34 cellular contexts compared by ENCODE assay signal in the genomic region with DNA sequence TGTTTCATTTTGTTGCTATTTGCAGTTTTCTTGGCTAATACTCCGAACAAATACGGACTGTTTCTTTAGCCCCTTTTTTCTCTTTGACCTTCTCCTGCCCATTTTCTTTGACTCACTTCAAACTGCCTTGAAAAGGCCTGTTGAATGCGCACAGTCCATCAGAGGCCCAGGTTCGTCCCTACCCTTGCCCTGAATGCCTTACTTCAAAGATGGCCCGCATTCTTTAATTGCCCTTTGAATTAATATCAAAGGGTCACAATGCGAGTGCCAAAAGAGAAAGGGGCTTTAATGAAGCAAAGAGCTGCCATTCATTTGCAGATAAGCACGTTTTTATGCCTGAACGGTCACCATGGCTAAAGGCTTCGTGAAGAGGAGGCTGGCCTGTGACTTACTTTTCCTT. TPM values are rescaled to one million over a fixed set of nuclear protein-coding genes. Genes with fewer than 3 reads are reported as not detected.
"Had no signal": no experiment of that assay in that cellular context is flagged by ENCODE, and none has a peak within 500 bp of the region (broad histone marks: within the 10 kb centered on the region; RNA-seq: fewer than 3 reads in every experiment).

No MANE protein-coding gene starts in this region.

- H3K4me1 ChIP-seq: heart left ventricle, right atrium auricular region, stomach, tibial nerve had no signal

- H3K36me3 Mint-ChIP-seq: activated CD4-positive, alpha-beta memory T cell treated with anti-CD3 and anti-CD28 coated beads for 36 hours; mesothelial cell of epicardium; naive B cell; stimulated activated naive B cell treated with anti-CD40 and anti-IgM and Interleukin-4, amounts not matched to agents 10 μg/mL and 1 μg/mL and 100 μg/mL, for 72 hours had no signal

- H3K27me3 ChIP-seq: cardiac muscle cell, right atrium auricular region had no signal

- ATAC-seq: activated naive CD4-positive, alpha-beta T cell treated with anti-CD3 and anti-CD28 coated beads, Interleukin-2, amount 50 U/mL, for 72 hours; effector memory CD8-positive, alpha-beta T cell; heart left ventricle; left cardiac atrium; left ventricle myocardium superior; stimulated activated naive B cell treated with anti-CD40 and anti-IgM and Interleukin-4, amounts not matched to agents 10 μg/mL and 1 μg/mL and 100 μg/mL, for 72 hours; T-helper 17 cell had no signal

- H3K4me3 ChIP-seq: cardiac muscle cell, coronary artery, dorsolateral prefrontal cortex, heart left ventricle, right atrium auricular region, stomach, tibial nerve had no signal

- H3K27ac Mint-ChIP-seq: activated CD4-positive, alpha-beta memory T cell treated with anti-CD3 and anti-CD28 coated beads for 36 hours; activated CD4-positive, alpha-beta T cell treated with anti-CD3 and anti-CD28 coated beads, Interleukin-2, amount 10 ng/mL, durations not matched to agents 24 days and 14 days; activated naive CD4-positive, alpha-beta T cell treated with anti-CD3 and anti-CD28 coated beads, Interleukin-2, amount 50 U/mL, for 72 hours; activated T-cell treated with anti-CD3 and anti-CD28 coated beads, Interleukin-2, amount 50 U/mL, for 24 hours; effector memory CD8-positive, alpha-beta T cell; mesothelial cell of epicardium; naive B cell; stimulated activated naive B cell treated with anti-CD40 and anti-IgM and Interleukin-4, amounts not matched to agents 10 μg/mL and 1 μg/mL and 100 μg/mL, for 72 hours; T-helper 17 cell had no signal

- FAIRE-seq: endothelial cell of umbilical vein, keratinocyte had no signal

- H3K9me3 Mint-ChIP-seq: activated CD4-positive, alpha-beta memory T cell treated with anti-CD3 and anti-CD28 coated beads for 36 hours; activated CD4-positive, alpha-beta T cell treated with anti-CD3 and anti-CD28 coated beads, Interleukin-2, amount 10 ng/mL, durations not matched to agents 24 days and 14 days; effector memory CD8-positive, alpha-beta T cell had no signal

- DNase-seq: activated CD4-positive, alpha-beta memory T cell treated with anti-CD3 and anti-CD28 coated beads for 36 hours; activated CD4-positive, alpha-beta T cell treated with anti-CD3 and anti-CD28 coated beads, Interleukin-2, amount 10 ng/mL, durations not matched to agents 24 days and 14 days; activated CD4-positive, CD25-positive, alpha-beta regulatory T cell treated with anti-CD3 and anti-CD28 coated beads, Interleukin-2, amount 50 U/mL, for 72 hours; activated CD8-positive, alpha-beta memory T cell treated with anti-CD3 and anti-CD28 coated beads, Interleukin-2, amount 50 U/mL, for 48 hours; activated gamma-delta T cell treated with Interleukin-2 at 50 U/mL for 16 hours; activated T-cell treated with anti-CD3 and anti-CD28 coated beads, Interleukin-2, amount 50 U/mL, for 24 hours; cerebellar nuclear complex; dorsolateral prefrontal cortex; effector memory CD8-positive, alpha-beta T cell; heart left ventricle; left cardiac atrium; left ventricle myocardium superior; mammary epithelial cell; naive B cell; stimulated activated CD4-positive, alpha-beta T cell treated with anti-CD3 and anti-CD28 coated beads, Interleukin-15, amount 100 ng/mL, for 24 hours; stimulated activated CD4-positive, alpha-beta T cell treated with anti-CD3 and anti-CD28 coated beads, Interleukin-2, amount 100 ng/mL, for 24 hours; stimulated activated naive B cell treated with anti-CD40 and anti-IgM and Interleukin-4, amounts not matched to agents 10 μg/mL and 1 μg/mL and 100 μg/mL, for 72 hours; stomach; T-helper 17 cell; T1000; WERI-Rb-1 had no signal

- H3K36me3 ChIP-seq: cardiac muscle cell, heart left ventricle, right atrium auricular region, stomach, tibial nerve, WERI-Rb-1 had no signal

- H3K27me3 Mint-ChIP-seq: effector memory CD8-positive, alpha-beta T cell had no signal

- H3K4me1 Mint-ChIP-seq: activated CD4-positive, alpha-beta T cell treated with anti-CD3 and anti-CD28 coated beads, Interleukin-2, amount 10 ng/mL, durations not matched to agents 24 days and 14 days; naive B cell; stimulated activated naive B cell treated with anti-CD40 and anti-IgM and Interleukin-4, amounts not matched to agents 10 μg/mL and 1 μg/mL and 100 μg/mL, for 72 hours; T-helper 17 cell had no signal

- H3K27ac ChIP-seq: cardiac muscle cell, coronary artery, dorsolateral prefrontal cortex, heart left ventricle, right atrium auricular region, stomach, tibial nerve, WERI-Rb-1 had no signal

- H3K4me3 Mint-ChIP-seq: activated CD4-positive, alpha-beta memory T cell treated with anti-CD3 and anti-CD28 coated beads for 36 hours; activated CD4-positive, alpha-beta T cell treated with anti-CD3 and anti-CD28 coated beads, Interleukin-2, amount 10 ng/mL, durations not matched to agents 24 days and 14 days; activated T-cell treated with anti-CD3 and anti-CD28 coated beads, Interleukin-2, amount 50 U/mL, for 24 hours; effector memory CD8-positive, alpha-beta T cell; mesothelial cell of epicardium; stimulated activated naive B cell treated with anti-CD40 and anti-IgM and Interleukin-4, amounts not matched to agents 10 μg/mL and 1 μg/mL and 100 μg/mL, for 72 hours; T-helper 17 cell had no signal

- H3K9me3 ChIP-seq: right atrium auricular region, tibial nerve had no signal

RNA-seq across cellular contexts. Expression of gene PAX3, which starts 29.7 kb away (rescaled TPM):
- total RNA-seq: activated CD4-positive, alpha-beta memory T cell treated with anti-CD3 and anti-CD28 coated beads for 36 hours; activated CD4-positive, alpha-beta T cell treated with anti-CD3 and anti-CD28 coated beads, Interleukin-2, amount 10 ng/mL, durations not matched to agents 24 days and 14 days; activated naive CD4-positive, alpha-beta T cell treated with anti-CD3 and anti-CD28 coated beads, Interleukin-2, amount 50 U/mL, for 72 hours; endothelial cell of umbilical vein; left ventricle myocardium superior; mammary epithelial cell; omental fat pad; pulmonary artery endothelial cell; stomach; T-helper 17 cell; tibial nerve; ureter had no signal
- polyA plus RNA-seq: endothelial cell of umbilical vein, esophagus, heart left ventricle, keratinocyte, mammary epithelial cell, neural cell, stomach had no signal
